ENCODE assay signal across 16 cellular contexts in the genomic region with DNA sequence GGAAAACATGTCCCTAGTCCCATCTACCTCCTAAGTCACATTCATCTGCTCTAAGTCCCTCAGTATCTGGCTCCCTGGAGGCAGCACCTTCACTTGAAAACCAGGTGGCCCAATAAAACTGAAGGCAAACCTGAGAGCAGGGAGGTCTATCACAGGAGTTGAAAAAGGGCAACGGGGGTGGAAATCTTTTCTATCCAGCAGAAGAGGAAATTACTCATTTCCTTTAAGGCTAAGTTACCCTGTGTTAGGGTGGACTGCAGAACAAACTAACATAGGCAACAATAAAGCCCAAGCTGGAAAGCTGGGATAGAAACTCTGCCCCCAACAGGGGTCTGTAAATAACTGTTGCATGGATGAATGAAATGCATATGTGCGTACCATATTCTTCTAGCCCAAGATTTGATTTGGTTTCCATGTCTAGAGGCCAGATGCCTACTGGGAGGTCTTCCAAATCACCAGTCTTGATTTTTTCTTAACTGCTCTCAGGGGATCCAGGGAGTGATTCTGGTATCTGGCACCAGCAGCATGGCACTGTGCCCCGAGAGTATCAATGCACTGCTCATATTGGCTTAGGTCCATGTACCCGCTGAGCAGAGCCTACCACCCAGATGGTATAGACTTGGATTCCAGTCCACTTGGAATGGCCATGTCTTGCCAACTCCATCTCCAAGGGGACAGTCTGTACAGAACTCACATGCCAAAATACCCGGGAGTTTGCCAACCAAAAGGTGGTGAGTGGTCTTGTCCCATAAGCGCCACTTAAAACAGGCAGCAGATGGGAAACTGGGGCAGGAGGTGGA.
DNase-seq lines count a peak whose midpoint lies in the region; TF ChIP-seq lines count a peak whose summit lies in the region.
"Had no signal": no experiment of that assay in that cellular context is flagged by ENCODE, and none has a peak within 500 bp of the region (broad histone marks: within the 10 kb centered on the region; RNA-seq: fewer than 3 reads in every experiment).

No MANE protein-coding gene starts in this region.

- TF ChIP-seq CTCF in fibroblast of the aortic adventitia (IDR thresholded peaks at IDR 0.05; ENCODE audit: insufficient read depth, low read length): no peak

- DNase-seq in DMS 273 (lab: John Stamatoyannopoulos, UW; ENCODE audit: unreplicated experiment) (peak; percentile 97), NCI-H1105 (lab: John Stamatoyannopoulos, UW) (peak; percentile 37), RPMI8226 (peak; percentile 63), fibroblast of the aortic adventitia (ENCODE audit: low read depth) (peak; percentile 22), NCI-H1436 treated with DMSO at 0.1 percent for 48 hours (lab: John Stamatoyannopoulos, UW) (no peak), iPS-NIHi11 (ENCODE audit: low spot score) (no peak), iPS-NIHi7 (ENCODE audit: extremely low spot score) (no peak)
- no peak for DNase-seq in activated CD4-positive, alpha-beta T cell treated with anti-CD3 and anti-CD28 coated beads, Interleukin-2, amount 50 U/mL, for 4 hours
- DNase-seq: activated CD8-positive, alpha-beta memory T cell treated with anti-CD3 and anti-CD28 coated beads, Interleukin-2, amount 50 U/mL, for 4 hours; activated naive CD4-positive, alpha-beta T cell treated with anti-CD3 and anti-CD28 coated beads, Interleukin-2, amount 50 U/mL, for 16 hours; AML-193; cerebellar nuclear complex; DMS53; stimulated activated naive B cell treated with anti-CD40 and anti-IgM and Interleukin-4, amounts not matched to agents 10 μg/mL and 1 μg/mL and 100 μg/mL, for 72 hours; WERI-Rb-1 had no signal

- H3K4me3 ChIP-seq in fibroblast of the aortic adventitia (ENCODE audit: low read depth, low read length): no peak overlapping the region
- H3K4me3 ChIP-seq: lung had no signal

Comparison
In these comparisons a context has a peak if more than half of its experiments do, and no peak if none do; other contexts are left out.
1. DNase-seq: peak in DMS 273 (single experiment), NCI-H1105 (single experiment), RPMI8226 (single experiment) and fibroblast of the aortic adventitia (single experiment); none in activated CD4-positive, alpha-beta T cell treated with anti-CD3 and anti-CD28 coated beads, Interleukin-2, amount 50 U/mL, for 4 hours (0 of 2), NCI-H1436 treated with DMSO at 0.1 percent for 48 hours (single experiment), iPS-NIHi11 (single experiment) and iPS-NIHi7 (single experiment).